In the genomic region with DNA sequence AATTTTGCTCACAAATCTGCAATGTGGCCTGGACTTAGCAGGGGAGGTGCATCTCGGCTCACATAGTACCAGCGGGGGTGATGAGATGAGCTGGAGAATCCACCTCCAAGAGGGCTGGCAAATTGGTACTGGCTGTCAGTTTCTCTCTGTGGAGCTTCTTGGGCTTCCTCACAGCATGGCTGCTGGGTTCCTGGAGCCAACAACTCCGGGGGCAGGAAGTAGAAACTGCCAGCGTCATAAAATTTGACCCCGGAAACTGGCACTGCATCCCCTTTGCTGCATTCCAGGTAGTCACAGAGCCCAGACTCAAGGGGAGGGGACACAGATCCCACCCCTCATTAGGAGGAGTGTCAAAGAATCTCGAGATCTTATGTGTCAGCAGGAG, we compare ENCODE assay signal across 14 cellular contexts. TPM values are rescaled to one million over a fixed set of nuclear protein-coding genes. Genes with fewer than 3 reads are reported as not detected.
DNase-seq lines count a peak whose midpoint lies in the region; ATAC-seq and TF ChIP-seq lines count a peak whose summit lies in the region.
"Had no signal": no experiment of that assay in that cellular context is flagged by ENCODE, and none has a peak within 500 bp of the region (broad histone marks: within the 10 kb centered on the region; RNA-seq: fewer than 3 reads in every experiment).

No MANE protein-coding gene starts in this region.

- TF ChIP-seq CTCF in activated CD8-positive, alpha-beta T cell treated with anti-CD3 and anti-CD28 coated beads for 36 hours (IDR thresholded peaks at IDR 0.05), result no peak
- no peak for TF ChIP-seq CTCF in left lung (IDR thresholded peaks at IDR 0.05)

- CTCF ChIA-PET in activated CD8-positive, alpha-beta T cell treated with anti-CD3 and anti-CD28 coated beads for 36 hours (lab: Charles Lee), result interaction anchor here (1.1 to 2.9 kb wide), 7 partner anchors 12 to 61 kb away, joined by 3 to 30 read pairs (median 4); partner anchors contain the start of gene TNFRSF1B

- POLR2A ChIA-PET in activated CD8-positive, alpha-beta T cell treated with anti-CD3 and anti-CD28 coated beads for 36 hours (lab: Charles Lee), result interaction anchor here (0.8 to 4.6 kb wide), 9 partner anchors 8 to 454 kb away, joined by 3 to 24 read pairs (median 4); partner anchors contain the start of gene TNFRSF1B

- no peaks in the 10 kb centered on the region for H3K36me3 ChIP-seq in left lung
- H3K36me3 ChIP-seq: SJSA1 had no signal

- H3K4me1 ChIP-seq in left lung, result peaks cover 12 to 99% of the 10 kb centered on the region in 2 donors

- peak overlapping the region; percentile 93 for H3K27ac Mint-ChIP-seq in activated T-cell treated with anti-CD3 and anti-CD28 coated beads, Interleukin-2, amount 50 U/mL, for 72 hours
- H3K27ac Mint-ChIP-seq in activated CD8-positive, alpha-beta T cell treated with anti-CD3 and anti-CD28 coated beads for 36 hours, result peak overlapping the region; percentile 93
- peak overlapping the region; percentile 94 for H3K27ac Mint-ChIP-seq in stimulated activated naive B cell treated with anti-CD40 and anti-IgM and Interleukin-4, amounts not matched to agents 10 μg/mL and 1 μg/mL and 100 μg/mL, for 72 hours

- no peaks in the 10 kb centered on the region for H3K27me3 ChIP-seq in left lung
- H3K27me3 ChIP-seq: SJSA1 had no signal

- no peaks in the 10 kb centered on the region for H3K27me3 Mint-ChIP-seq in activated T-cell treated with anti-CD3 and anti-CD28 coated beads, Interleukin-2, amount 50 U/mL, for 72 hours (ENCODE audit: low read depth)
- H3K27me3 Mint-ChIP-seq in activated CD8-positive, alpha-beta T cell treated with anti-CD3 and anti-CD28 coated beads for 36 hours, result no peaks in the 10 kb centered on the region
- H3K27me3 Mint-ChIP-seq in stimulated activated naive B cell treated with anti-CD40 and anti-IgM and Interleukin-4, amounts not matched to agents 10 μg/mL and 1 μg/mL and 100 μg/mL, for 72 hours, result no peaks in the 10 kb centered on the region

- H3K9me3 ChIP-seq in left lung, result no peaks in the 10 kb centered on the region

- H3K9me3 Mint-ChIP-seq in activated T-cell treated with anti-CD3 and anti-CD28 coated beads, Interleukin-2, amount 50 U/mL, for 72 hours, result peaks cover 0 to 1% of the 10 kb centered on the region in 2 donors
- peaks cover 19% of the 10 kb centered on the region for H3K9me3 Mint-ChIP-seq in activated CD8-positive, alpha-beta T cell treated with anti-CD3 and anti-CD28 coated beads for 36 hours
- H3K9me3 Mint-ChIP-seq in stimulated activated naive B cell treated with anti-CD40 and anti-IgM and Interleukin-4, amounts not matched to agents 10 μg/mL and 1 μg/mL and 100 μg/mL, for 72 hours, result peaks cover 7 to 8% of the 10 kb centered on the region in 2 donors

- H3K4me3 Mint-ChIP-seq in activated T-cell treated with anti-CD3 and anti-CD28 coated beads, Interleukin-2, amount 50 U/mL, for 72 hours, result peak overlapping the region; percentile 61 to 74
- H3K4me3 Mint-ChIP-seq in activated CD8-positive, alpha-beta T cell treated with anti-CD3 and anti-CD28 coated beads for 36 hours, result no peak overlapping the region
- H3K4me3 Mint-ChIP-seq in stimulated activated naive B cell treated with anti-CD40 and anti-IgM and Interleukin-4, amounts not matched to agents 10 μg/mL and 1 μg/mL and 100 μg/mL, for 72 hours, result peak overlapping the region; percentile 29 to 60

- peak overlapping the region; percentile 37 to 98 for H3K27ac ChIP-seq in left lung
- H3K27ac ChIP-seq: SJSA1 had no signal

- H3K36me3 Mint-ChIP-seq in activated T-cell treated with anti-CD3 and anti-CD28 coated beads, Interleukin-2, amount 50 U/mL, for 72 hours (ENCODE audit: insufficient read depth in 2 of 2), result peaks cover 8 to 11% of the 10 kb centered on the region in 2 donors
- H3K36me3 Mint-ChIP-seq in activated CD8-positive, alpha-beta T cell treated with anti-CD3 and anti-CD28 coated beads for 36 hours (ENCODE audit: low read depth), result peaks cover 29% of the 10 kb centered on the region
- H3K36me3 Mint-ChIP-seq in stimulated activated naive B cell treated with anti-CD40 and anti-IgM and Interleukin-4, amounts not matched to agents 10 μg/mL and 1 μg/mL and 100 μg/mL, for 72 hours, result peaks cover 4 to 5% of the 10 kb centered on the region in 2 donors

- no peak for ATAC-seq in activated T-cell treated with anti-CD3 and anti-CD28 coated beads, Interleukin-2, amount 50 U/mL, for 72 hours (replicated peaks in 1 of 2)
- ATAC-seq in activated CD8-positive, alpha-beta T cell treated with anti-CD3 and anti-CD28 coated beads for 36 hours, result no peak
- ATAC-seq in left lung (no peak), HG02610 (IDR thresholded peaks at IDR 0.05; ENCODE audit: unreplicated experiment) (no peak), HG03571 (IDR thresholded peaks at IDR 0.05; ENCODE audit: unreplicated experiment) (no peak)
- ATAC-seq in stimulated activated naive B cell treated with anti-CD40 and anti-IgM and Interleukin-4, amounts not matched to agents 10 μg/mL and 1 μg/mL and 100 μg/mL, for 72 hours (replicated peaks), result no peak

- intact Hi-C loops in activated CD8-positive, alpha-beta T cell treated with anti-CD3 and anti-CD28 coated beads for 36 hours (cut with micrococcal nuclease), result no loop called here
- intact Hi-C loops in left lung (cut with DNase I), result no loop called here

- no peak overlapping the region for H3K4me3 ChIP-seq in left lung
- H3K4me3 ChIP-seq: lung, SJSA1 had no signal

- H3K4me1 Mint-ChIP-seq in activated T-cell treated with anti-CD3 and anti-CD28 coated beads, Interleukin-2, amount 50 U/mL, for 72 hours (ENCODE audit: low read depth), result peaks cover 89% of the 10 kb centered on the region
- peaks cover 85% of the 10 kb centered on the region for H3K4me1 Mint-ChIP-seq in activated CD8-positive, alpha-beta T cell treated with anti-CD3 and anti-CD28 coated beads for 36 hours (ENCODE audit: low read depth)
- H3K4me1 Mint-ChIP-seq in stimulated activated naive B cell treated with anti-CD40 and anti-IgM and Interleukin-4, amounts not matched to agents 10 μg/mL and 1 μg/mL and 100 μg/mL, for 72 hours, result peaks cover 70 to 94% of the 10 kb centered on the region in 2 donors

- DNase-seq in activated T-cell treated with anti-CD3 and anti-CD28 coated beads, Interleukin-2, amount 50 U/mL, for 72 hours, result no peak
- DNase-seq in activated T-cell treated with anti-CD3 and anti-CD28 coated beads for 4 hours, result no peak
- no peak for DNase-seq in activated CD8-positive, alpha-beta T cell treated with anti-CD3 and anti-CD28 coated beads for 36 hours
- peak in 1 of 2 donors; percentile 8 for DNase-seq in left lung
- no peak for DNase-seq in stimulated activated naive B cell treated with anti-CD40 and anti-IgM and Interleukin-4, amounts not matched to agents 10 μg/mL and 1 μg/mL and 100 μg/mL, for 72 hours
- no peak for DNase-seq in NCI-H1092 (lab: John Stamatoyannopoulos, UW)
- DNase-seq: activated effector memory CD4-positive, alpha-beta T cell treated with anti-CD3 and anti-CD28 coated beads, Interleukin-2, amount 50 U/mL, for 16 hours; caudate nucleus; erythroblast; MM.1S had no signal

RNA-seq across cellular contexts. Expression of gene TNFRSF1B, which starts 17.0 kb away (rescaled TPM):
- 100 to 1,000 TPM in 1 of 2 donors, 10 to 100 TPM in 1; 95.4 to 130 TPM for total RNA-seq in activated T-cell treated with anti-CD3 and anti-CD28 coated beads, Interleukin-2, amount 50 U/mL, for 72 hours
- 100 to 1,000 TPM; 173 to 191 TPM for total RNA-seq in activated CD8-positive, alpha-beta T cell treated with anti-CD3 and anti-CD28 coated beads for 36 hours
- 100 to 1,000 TPM in 1 of 2 donors, 10 to 100 TPM in 1; 33.0 to 109 TPM for total RNA-seq in left lung
